In genomic region chr9:73215249-73215648, GRCh38 we compare ENCODE assay signal across 1 cellular context.
TF ChIP-seq lines count a peak whose summit lies in the region.

No MANE protein-coding gene starts in this region.

TF ChIP-seq in H1, 55 proteins besides CTCF, POLR2A, EP300 and RAD21:
- TF ChIP-seq CEBPB (IDR thresholded peaks at IDR 0.05; ENCODE audit: low read depth, low read length) (peak; percentile 46), CHD7 (IDR thresholded peaks at IDR 0.05; ENCODE audit: insufficient replicate concordance, low read length) (peak; percentile 92), ASH2L (IDR thresholded peaks at IDR 0.05; ENCODE audit: low read length) (peak; percentile 12), JUND (IDR thresholded peaks at IDR 0.05; ENCODE audit: low read length) (peak; percentile 81), RNF2 (IDR thresholded peaks at IDR 0.05; ENCODE audit: borderline replicate concordance, low read depth, low read length, missing control alignments, poor library complexity, severe bottlenecking) (no peak), CHD2 (IDR thresholded peaks at IDR 0.05; ENCODE audit: low read length) (0 out of 2 replicates have a peak, but pooled peaks have one; percentile 33), YY1 (IDR thresholded peaks at IDR 0.05; ENCODE audit: low read depth, low read length) (no peak), POU5F1 (IDR thresholded peaks at IDR 0.05; ENCODE audit: low read depth, low read length) (peak; percentile 93), MAX (IDR thresholded peaks at IDR 0.05) (peak; percentile 95), TEAD4 (IDR thresholded peaks at IDR 0.05; ENCODE audit: low read depth, low read length) (peak; percentile 93), NANOG (IDR thresholded peaks at IDR 0.05; ENCODE audit: insufficient read depth, low read depth, low read length, poor library complexity, severe bottlenecking) (peak; percentile 46), RBBP5 (IDR thresholded peaks at IDR 0.05; ENCODE audit: borderline replicate concordance, low read depth, low read length) (no peak), HDAC2 (IDR thresholded peaks at IDR 0.05; ENCODE audit: borderline replicate concordance in 1 of 2, low read depth in 2 of 2, low read length in 2 of 2) (no peak), RXRA (IDR thresholded peaks at IDR 0.05; ENCODE audit: insufficient read depth, low read depth, low read length) (no peak), JUN (IDR thresholded peaks at IDR 0.05; ENCODE audit: low read depth, low read length) (peak; percentile 79), SIN3A (conservative IDR thresholded peaks at IDR 0.05 in 1 of 2, IDR thresholded peaks at IDR 0.05 in 1 of 2; ENCODE audit: low read depth in 1 of 2, low read length in 2 of 2) (peak; percentile 45 to 87; a peak in 2 of 4 replicates), USF2 (IDR thresholded peaks at IDR 0.05; ENCODE audit: low read length) (peak; percentile 46), SP1 (IDR thresholded peaks at IDR 0.05; ENCODE audit: low read depth, low read length) (peak; percentile 66; the same call in 1 of the 2 replicates), SAP30 (IDR thresholded peaks at IDR 0.05; ENCODE audit: insufficient read depth, insufficient replicate concordance, low read length) (peak; percentile 41), ATF2 (IDR thresholded peaks at IDR 0.05; ENCODE audit: low read length) (peak; percentile 93), CREB1 (IDR thresholded peaks at IDR 0.05) (peak; percentile 14; the same call in 1 of the 2 replicates), TBP (IDR thresholded peaks at IDR 0.05; ENCODE audit: low read depth, low read length) (peak; percentile 35; the same call in 1 of the 2 replicates), SP2 (IDR thresholded peaks at IDR 0.05; ENCODE audit: low read length) (no peak)
- TF ChIP-seq, protein P1, sequence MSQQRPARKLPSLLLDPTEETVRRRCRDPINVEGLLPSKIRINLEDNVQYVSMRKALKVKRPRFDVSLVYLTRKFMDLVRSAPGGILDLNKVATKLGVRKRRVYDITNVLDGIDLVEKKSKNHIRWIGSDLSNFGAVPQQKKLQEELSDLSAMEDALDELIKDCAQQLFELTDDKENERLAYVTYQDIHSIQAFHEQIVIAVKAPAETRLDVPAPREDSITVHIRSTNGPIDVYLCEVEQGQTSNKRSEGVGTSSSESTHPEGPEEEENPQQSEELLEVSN (IDR thresholded peaks at IDR 0.05), result peak; percentile 37; the same call in 1 of the 2 replicates
